14 cellular contexts compared by ENCODE assay signal in genomic region chr6:48200874-48201273, GRCh38.
DNase-seq lines count a peak whose midpoint lies in the region; ATAC-seq and TF ChIP-seq lines count a peak whose summit lies in the region.
"Had no signal": no experiment of that assay in that cellular context is flagged by ENCODE, and none has a peak within 500 bp of the region (broad histone marks: within the 10 kb centered on the region; RNA-seq: fewer than 3 reads in every experiment).

No MANE protein-coding gene starts in this region.

- H3K4me3 ChIP-seq in neural cell (ENCODE audit: low read length), result no peak overlapping the region
- no peak overlapping the region for H3K4me3 ChIP-seq in body of pancreas
- H3K4me3 ChIP-seq: A549, HAP-1 had no signal

- H4K20me1 ChIP-seq in neural cell (ENCODE audit: insufficient read depth), result no peaks in the 10 kb centered on the region

- intact Hi-C loops in body of pancreas (cut with DNase I), result no loop called here

- peak overlapping the region; percentile 4 for H3K27ac ChIP-seq in neural cell (ENCODE audit: low read length)
- no peak overlapping the region for H3K27ac ChIP-seq in body of pancreas
- H3K27ac ChIP-seq: A549, C4-2B had no signal

- H3K9ac ChIP-seq in neural cell (ENCODE audit: low read length), result no peak overlapping the region

- ATAC-seq in body of pancreas, result no peak
- ATAC-seq: A549 had no signal

- no peak for TF ChIP-seq EP300 in neural cell (conservative IDR thresholded peaks at IDR 0.05; ENCODE audit: poor library complexity, severe bottlenecking)

- H3K27me3 ChIP-seq in neural cell (ENCODE audit: insufficient read depth, low read depth, low read length) (no peaks in the 10 kb centered on the region), body of pancreas (no peaks in the 10 kb centered on the region)
- H3K27me3 ChIP-seq: BE2C had no signal

- H3K4me1 ChIP-seq in body of pancreas, result no peaks in the 10 kb centered on the region
- H3K4me1 ChIP-seq: A549, BE2C, HAP-1 had no signal

- H3F3A ChIP-seq in neural cell (ENCODE audit: insufficient read depth, low read length, poor library complexity, severe bottlenecking), result no peaks in the 10 kb centered on the region

- no peaks in the 10 kb centered on the region for H3K9me3 ChIP-seq in neural cell (ENCODE audit: low read length)
- no peaks in the 10 kb centered on the region for H3K9me3 ChIP-seq in body of pancreas
- H3K9me3 ChIP-seq: A549, BE2C, HAP-1 had no signal

- peak; percentile 54 for DNase-seq in amniotic epithelial cell (ENCODE audit: low read depth)
- DNase-seq in dedifferentiated amniotic fluid mesenchymal stem cell (ENCODE audit: extremely low spot score), result peak; percentile 38
- no peak for DNase-seq in DMS53 (lab: John Stamatoyannopoulos, UW)
- DNase-seq in NCI-H1417 (lab: John Stamatoyannopoulos, UW), result no peak
- no peak for DNase-seq in body of pancreas
- no peak for DNase-seq in GF-D8 (lab: John Stamatoyannopoulos, UW)
- DNase-seq: BE2C; CD4-positive, alpha-beta memory T cell; DND-41; GDM1 had no signal

- H3K9me2 ChIP-seq in neural cell (ENCODE audit: insufficient read depth, low read length), result no peaks in the 10 kb centered on the region

- H3K4me2 ChIP-seq in neural cell (ENCODE audit: low read length), result no peak overlapping the region
- H3K4me2 ChIP-seq: A549 had no signal

- no peak for TF ChIP-seq POLR2A in body of pancreas (IDR thresholded peaks at IDR 0.05)

- WGBS in body of pancreas, 2 donors, result 69 to 77% methylated on average over 2 of the region's 2 CpGs

- no peaks in the 10 kb centered on the region for H3K79me2 ChIP-seq in neural cell (replicated peaks; ENCODE audit: insufficient read depth, low read length)

- no peak for TF ChIP-seq RAD21 in neural cell (conservative IDR thresholded peaks at IDR 0.05)

- no peak for TF ChIP-seq CTCF in neural cell (IDR thresholded peaks at IDR 0.05; ENCODE audit: poor library complexity, severe bottlenecking)
- no peak for TF ChIP-seq CTCF in body of pancreas (IDR thresholded peaks at IDR 0.05)

- H3K36me3 ChIP-seq in neural cell (ENCODE audit: insufficient read depth, low read length), result no peaks in the 10 kb centered on the region
- H3K36me3 ChIP-seq in body of pancreas (replicated peaks in 1 of 2; ENCODE audit: insufficient read depth in 1 of 2, low read depth in 2 of 2), result no peaks in the 10 kb centered on the region
- H3K36me3 ChIP-seq: BE2C, HAP-1 had no signal

- no peak overlapping the region for H2AFZ ChIP-seq in neural cell (ENCODE audit: low read depth, low read length)

TF ChIP-seq in neural cell, 6 proteins besides CTCF, POLR2A, EP300 and RAD21:
- TF ChIP-seq SMC3 (conservative IDR thresholded peaks at IDR 0.05; ENCODE audit: poor library complexity) (no peak), EZH2 (IDR thresholded peaks at IDR 0.05; ENCODE audit: borderline replicate concordance, insufficient read depth, low read length, poor library complexity, severe bottlenecking) (no peak), MXI1 (conservative IDR thresholded peaks at IDR 0.05; ENCODE audit: poor library complexity, severe bottlenecking) (no peak), POLR2AphosphoS5 (IDR thresholded peaks at IDR 0.05) (no peak), TAF1 (IDR thresholded peaks at IDR 0.05; ENCODE audit: low read depth) (no peak)
- TF ChIP-seq, protein P1, sequence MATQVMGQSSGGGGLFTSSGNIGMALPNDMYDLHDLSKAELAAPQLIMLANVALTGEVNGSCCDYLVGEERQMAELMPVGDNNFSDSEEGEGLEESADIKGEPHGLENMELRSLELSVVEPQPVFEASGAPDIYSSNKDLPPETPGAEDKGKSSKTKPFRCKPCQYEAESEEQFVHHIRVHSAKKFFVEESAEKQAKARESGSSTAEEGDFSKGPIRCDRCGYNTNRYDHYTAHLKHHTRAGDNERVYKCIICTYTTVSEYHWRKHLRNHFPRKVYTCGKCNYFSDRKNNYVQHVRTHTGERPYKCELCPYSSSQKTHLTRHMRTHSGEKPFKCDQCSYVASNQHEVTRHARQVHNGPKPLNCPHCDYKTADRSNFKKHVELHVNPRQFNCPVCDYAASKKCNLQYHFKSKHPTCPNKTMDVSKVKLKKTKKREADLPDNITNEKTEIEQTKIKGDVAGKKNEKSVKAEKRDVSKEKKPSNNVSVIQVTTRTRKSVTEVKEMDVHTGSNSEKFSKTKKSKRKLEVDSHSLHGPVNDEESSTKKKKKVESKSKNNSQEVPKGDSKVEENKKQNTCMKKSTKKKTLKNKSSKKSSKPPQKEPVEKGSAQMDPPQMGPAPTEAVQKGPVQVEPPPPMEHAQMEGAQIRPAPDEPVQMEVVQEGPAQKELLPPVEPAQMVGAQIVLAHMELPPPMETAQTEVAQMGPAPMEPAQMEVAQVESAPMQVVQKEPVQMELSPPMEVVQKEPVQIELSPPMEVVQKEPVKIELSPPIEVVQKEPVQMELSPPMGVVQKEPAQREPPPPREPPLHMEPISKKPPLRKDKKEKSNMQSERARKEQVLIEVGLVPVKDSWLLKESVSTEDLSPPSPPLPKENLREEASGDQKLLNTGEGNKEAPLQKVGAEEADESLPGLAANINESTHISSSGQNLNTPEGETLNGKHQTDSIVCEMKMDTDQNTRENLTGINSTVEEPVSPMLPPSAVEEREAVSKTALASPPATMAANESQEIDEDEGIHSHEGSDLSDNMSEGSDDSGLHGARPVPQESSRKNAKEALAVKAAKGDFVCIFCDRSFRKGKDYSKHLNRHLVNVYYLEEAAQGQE (IDR thresholded peaks at IDR 0.05; ENCODE audit: borderline replicate concordance), result no peak

Comparison
In these comparisons a context has a peak if more than half of its experiments do, and no peak if none do; other contexts are left out.
1. DNase-seq: peak in amniotic epithelial cell (single experiment) and dedifferentiated amniotic fluid mesenchymal stem cell (single experiment); none in DMS53 (single experiment), NCI-H1417 (0 of 3), body of pancreas (0 of 4) and GF-D8 (single experiment).